ENCODE assay signal across 8 cellular contexts in the genomic region with DNA sequence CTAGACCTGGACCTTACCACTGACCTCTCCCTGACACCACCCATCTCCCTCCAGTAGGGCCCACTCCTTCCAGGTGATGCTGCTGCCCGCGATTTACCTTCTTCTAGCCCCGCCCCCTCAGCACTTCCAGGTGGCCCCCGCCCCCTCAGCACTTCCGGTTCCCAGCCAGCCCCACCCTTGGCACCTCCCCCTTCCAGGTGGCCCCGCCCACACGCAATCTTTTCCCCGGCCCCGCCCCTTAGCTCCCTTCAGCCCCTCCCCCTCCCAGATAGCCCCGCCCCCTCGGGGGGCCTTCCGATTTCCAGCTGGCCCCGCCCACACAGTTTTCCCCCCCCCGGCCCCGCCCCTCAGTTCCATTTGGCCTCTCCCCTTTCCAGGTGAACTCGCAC. TPM values are rescaled to one million over a fixed set of nuclear protein-coding genes. Genes with fewer than 3 reads are reported as not detected.
DNase-seq lines count a peak whose midpoint lies in the region; ATAC-seq and TF ChIP-seq lines count a peak whose summit lies in the region.

No MANE protein-coding gene starts in this region.

- H3K36me3 ChIP-seq in endodermal cell (ENCODE audit: control insufficient read depth, insufficient read depth, low read length), result peaks cover 13% of the 10 kb centered on the region
- H3K36me3 ChIP-seq in mucosa of descending colon (ENCODE audit: low read depth), result no peaks in the 10 kb centered on the region

- 1 to 15% methylated on average over 2 to 10 of the region's 16 CpGs for WGBS in endodermal cell (ENCODE audit: insufficient coverage in 1 of 2, insufficient read length in 1 of 2), 2 experiments

- H3K4me1 ChIP-seq in endodermal cell (ENCODE audit: control insufficient read depth, insufficient read depth, low read length), result no peaks in the 10 kb centered on the region
- H3K4me1 ChIP-seq in mucosa of descending colon (ENCODE audit: low read depth), result peaks cover 12% of the 10 kb centered on the region

- H3K9ac ChIP-seq in endodermal cell (ENCODE audit: extremely low read depth, low read length, poor library complexity, severe bottlenecking), result peak overlapping the region; percentile 43

- H3K27me3 Mint-ChIP-seq in endodermal cell (ENCODE audit: insufficient read depth), result no peaks in the 10 kb centered on the region

- peak; percentile 26 for ATAC-seq in HG03521 (IDR thresholded peaks at IDR 0.05; ENCODE audit: unreplicated experiment)
- ATAC-seq in mucosa of descending colon, result peak; percentile 90

- H3K27ac ChIP-seq in endodermal cell (ENCODE audit: low read depth, low read length), result peak overlapping the region; percentile 95

- intact Hi-C loops in mucosa of descending colon (cut with DNase I, micrococcal nuclease), result no loop called here

- H3K4me3 Mint-ChIP-seq in endodermal cell, result peak overlapping the region; percentile 98

- H3K27ac Mint-ChIP-seq in endodermal cell, result peak overlapping the region; percentile 99

- TF ChIP-seq CTCF in GM13977 (IDR thresholded peaks at IDR 0.05; ENCODE audit: extremely low read depth, insufficient read depth, missing control alignments), result no peak
- peak; percentile 36 for TF ChIP-seq CTCF in endodermal cell (conservative IDR thresholded peaks at IDR 0.05)
- no peak for TF ChIP-seq CTCF in mucosa of descending colon (IDR thresholded peaks at IDR 0.05)

- H3K36me3 Mint-ChIP-seq in endodermal cell (ENCODE audit: low read depth), result peaks cover 24% of the 10 kb centered on the region

- in situ Hi-C loops in GM13977 (cut with MboI; ENCODE audit: low pct_unique_long_range_greater_than_20kb, low sequenced_read_pairs, unreplicated experiment), result no loop called here

- no peaks in the 10 kb centered on the region for H3K27me3 ChIP-seq in endodermal cell (ENCODE audit: control insufficient read depth, insufficient read depth, low read length, poor library complexity, severe bottlenecking)

- no peaks in the 10 kb centered on the region for H3K9me3 Mint-ChIP-seq in endodermal cell

- H3K4me3 ChIP-seq in endodermal cell (ENCODE audit: low read length) (peak overlapping the region; percentile 84), mucosa of descending colon (peak overlapping the region; percentile 57)

- H3K9me3 ChIP-seq in endodermal cell (ENCODE audit: control insufficient read depth, low read length), result no peaks in the 10 kb centered on the region
- no peaks in the 10 kb centered on the region for H3K9me3 ChIP-seq in mucosa of descending colon

- peak; percentile 95 for DNase-seq in GM13977 (ENCODE audit: low spot score)
- peak; percentile 68 for DNase-seq in NCI-H82 treated with DMSO at 0.1 percent for 48 hours (lab: John Stamatoyannopoulos, UW; ENCODE audit: unreplicated experiment)
- peak; percentile 81 for DNase-seq in activated CD8-positive, alpha-beta memory T cell treated with anti-CD3 and anti-CD28 coated beads, Interleukin-2, amount 50 U/mL, for 1 hour (ENCODE audit: extremely low read depth)
- peak; percentile 98 for DNase-seq in endodermal cell
- peak; percentile 92 to 95 (median 94) for DNase-seq in mucosa of descending colon
- DNase-seq in stimulated activated CD8-positive, alpha-beta memory T cell treated with anti-CD3 and anti-CD28 coated beads, Interleukin-4, amount 100 ng/mL, for 1 hour (ENCODE audit: low read depth in 2 of 2, low spot score in 1 of 2), result peak; percentile 87 to 91
- no peak for DNase-seq in KG1 (lab: John Stamatoyannopoulos, UW)

- H3K4me1 Mint-ChIP-seq in endodermal cell, result peaks cover 12% of the 10 kb centered on the region

RNA-seq across cellular contexts. Expression of gene LIG1, which starts 0.6 kb away (rescaled TPM):
- 100 to 1,000 TPM in 1 of 2 donors, 10 to 100 TPM in 1; 91.6 to 117 TPM for total RNA-seq in endodermal cell
- 74.1 TPM for polyA plus RNA-seq in endodermal cell (2013, experiment 1 of 2)
- polyA plus RNA-seq in endodermal cell (2013, experiment 2 of 2), result 65.3 TPM
- 10 to 100 TPM; 16.0 to 42.7 (median 29.6) TPM for total RNA-seq in mucosa of descending colon

RNA-seq across cellular contexts. Expression of gene ZSWIM9, which starts 0.9 kb away (rescaled TPM):
- total RNA-seq in endodermal cell, result 10 to 100 TPM in 1 of 2 donors, 1 to 10 TPM in 1; 9.9 to 13.0 TPM
- polyA plus RNA-seq in endodermal cell (2013, experiment 1 of 2), result 6.1 TPM
- polyA plus RNA-seq in endodermal cell (2013, experiment 2 of 2), result 5.6 TPM
- 10 to 100 TPM in 1 of 3 donors, 1 to 10 TPM in 2; 6.0 to 12.9 (median 8.7) TPM for total RNA-seq in mucosa of descending colon

RNA-seq across cellular contexts. Expression of gene PLA2G4C, which starts 59.0 kb away (rescaled TPM):
- total RNA-seq in endodermal cell (1 to 10 TPM; 1.3 to 1.4 TPM), mucosa of descending colon (10 to 100 TPM in 1 of 3 donors, 1 to 10 TPM in 2; 5.0 to 13.1 (median 7.8) TPM)
- 1.9 TPM for polyA plus RNA-seq in endodermal cell (2013, experiment 1 of 2)
- 0.79 TPM for polyA plus RNA-seq in endodermal cell (2013, experiment 2 of 2)
